9 cellular contexts compared by ENCODE assay signal in genomic region chr15:84658788-84659411, GRCh38. TPM values are rescaled to one million over a fixed set of nuclear protein-coding genes. Genes with fewer than 3 reads are reported as not detected.
DNase-seq lines count a peak whose midpoint lies in the region; ATAC-seq, FAIRE-seq and TF ChIP-seq lines count a peak whose summit lies in the region.
"Had no signal": no experiment of that assay in that cellular context is flagged by ENCODE, and none has a peak within 500 bp of the region (broad histone marks: within the 10 kb centered on the region; RNA-seq: fewer than 3 reads in every experiment).

No MANE protein-coding gene starts in this region.

- H3K4me3 Mint-ChIP-seq in endothelial cell (ENCODE audit: unreplicated experiment): peak overlapping the region; percentile 71

- H3K9me3 ChIP-seq in DOHH2 (ENCODE audit: control insufficient read depth, insufficient read depth, low read length) (no peaks in the 10 kb centered on the region), OCI-LY3 (ENCODE audit: insufficient read depth, low read length) (no peaks in the 10 kb centered on the region), pancreas (no peaks in the 10 kb centered on the region)

- H3K36me3 ChIP-seq in DOHH2 (ENCODE audit: control insufficient read depth, low read length): peaks cover 1% of the 10 kb centered on the region; the same call in 1 of the 2 replicates
- H3K36me3 ChIP-seq in OCI-LY3 (replicated peaks; ENCODE audit: low read depth, low read length): no peaks in the 10 kb centered on the region
- H3K36me3 ChIP-seq in pancreas: no peaks in the 10 kb centered on the region

- ATAC-seq in pancreas (no peak), HG03139 (IDR thresholded peaks at IDR 0.05; ENCODE audit: unreplicated experiment) (no peak)
- ATAC-seq in activated CD4-positive, CD25-positive, alpha-beta regulatory T cell treated with anti-CD3 and anti-CD28 coated beads, Interleukin-2, amount 50 U/mL, for 24 hours: no peak

- H3K4me1 Mint-ChIP-seq in endothelial cell (ENCODE audit: unreplicated experiment): peaks cover 15% of the 10 kb centered on the region

- peaks cover 18% of the 10 kb centered on the region for H3F3A ChIP-seq in DOHH2 (ENCODE audit: control insufficient read depth, insufficient read depth)

- H3K79me2 ChIP-seq in DOHH2 (ENCODE audit: control insufficient read depth, low read length) (peaks cover 2% of the 10 kb centered on the region), OCI-LY3 (ENCODE audit: low read length) (peaks cover 2% of the 10 kb centered on the region)

- intact Hi-C loops in pancreas (cut with DNase I): no loop called here

- H3K4me1 ChIP-seq in DOHH2 (ENCODE audit: control insufficient read depth, low read length) (peaks cover 34% of the 10 kb centered on the region), OCI-LY3 (ENCODE audit: low read length) (peaks cover 20% of the 10 kb centered on the region), pancreas (peaks cover 0 to 7% (median 0%) of the 10 kb centered on the region in 3 donors)

- peak overlapping the region; percentile 75 for H3K9ac ChIP-seq in OCI-LY3 (ENCODE audit: low read length)

- no peak for TF ChIP-seq POLR2A in erythroblast (IDR thresholded peaks at IDR 0.05; ENCODE audit: low read length)

- peaks cover 5% of the 10 kb centered on the region for H3K27me3 ChIP-seq in DOHH2 (ENCODE audit: control insufficient read depth, low read length)
- no peaks in the 10 kb centered on the region for H3K27me3 ChIP-seq in OCI-LY3 (ENCODE audit: low read depth, low read length)
- H3K27me3 ChIP-seq in pancreas: no peaks in the 10 kb centered on the region

- DNase-seq in endothelial cell (ENCODE audit: low spot score): no peak
- DNase-seq in pancreas: no peak
- DNase-seq in erythroblast (lab: John Stamatoyannopoulos, UW): no peak
- no peak for DNase-seq in NCI-H774 (lab: John Stamatoyannopoulos, UW)

- H3K27ac ChIP-seq in DOHH2 (ENCODE audit: low read depth, low read length) (peak overlapping the region; percentile 53), OCI-LY3 (ENCODE audit: low read length) (peak overlapping the region; percentile 45), pancreas (peak overlapping the region; percentile 57 to 74 (median 65))
- H3K27ac ChIP-seq: SK-N-MC had no signal

- H3K9me2 ChIP-seq in DOHH2 (replicated peaks; ENCODE audit: control insufficient read depth, low read length): no peaks in the 10 kb centered on the region

- H3K9me3 Mint-ChIP-seq in endothelial cell (ENCODE audit: unreplicated experiment): no peaks in the 10 kb centered on the region

- peak overlapping the region; percentile 13 for H3K27ac Mint-ChIP-seq in endothelial cell (ENCODE audit: unreplicated experiment)

- WGBS in pancreas, 2 donors: 44 to 56% methylated on average over 7 of the region's 7 CpGs

- TF ChIP-seq CTCF in DOHH2 (IDR thresholded peaks at IDR 0.05; ENCODE audit: low read depth, low read length, poor library complexity, severe bottlenecking) (no peak), OCI-LY3 (IDR thresholded peaks at IDR 0.05; ENCODE audit: low read depth, low read length) (no peak), endothelial cell (IDR thresholded peaks at IDR 0.05; ENCODE audit: unreplicated experiment) (no peak), pancreas (IDR thresholded peaks at IDR 0.05) (no peak)

- H3K4me2 ChIP-seq in DOHH2 (ENCODE audit: low read length) (peak overlapping the region; percentile 82), OCI-LY3 (ENCODE audit: low read length) (peak overlapping the region; percentile 90)

- H3K27me3 Mint-ChIP-seq in endothelial cell (ENCODE audit: unreplicated experiment): peaks cover 21% of the 10 kb centered on the region

- no peaks in the 10 kb centered on the region for H4K20me1 ChIP-seq in DOHH2 (ENCODE audit: control insufficient read depth, insufficient read depth, low read depth, low read length)
- no peaks in the 10 kb centered on the region for H4K20me1 ChIP-seq in OCI-LY3 (ENCODE audit: insufficient read depth, low read length)

- peaks cover 11% of the 10 kb centered on the region for H3K36me3 Mint-ChIP-seq in endothelial cell (ENCODE audit: low read depth, unreplicated experiment)

- FAIRE-seq in pancreas (lab: Jason Lieb, UNC): no peak

- peak overlapping the region; percentile 74 for H3K4me3 ChIP-seq in DOHH2 (ENCODE audit: low read length)
- peak overlapping the region; percentile 83 for H3K4me3 ChIP-seq in OCI-LY3 (ENCODE audit: low read length)
- peak overlapping the region; percentile 44 to 73 (median 48) for H3K4me3 ChIP-seq in pancreas

- H2AFZ ChIP-seq in OCI-LY3 (ENCODE audit: low read depth, low read length): peak overlapping the region; percentile 87

RNA-seq across cellular contexts. Expression of gene NMB, which starts 0.9 kb away (rescaled TPM):
- total RNA-seq in endothelial cell (ENCODE audit: unreplicated experiment): 14.3 TPM
- 1 to 10 TPM; 2.9 to 5.4 (median 3.5) TPM for total RNA-seq in pancreas
- polyA plus RNA-seq in pancreas: 1 to 10 TPM; 4.8 to 8.3 TPM

RNA-seq across cellular contexts. Expression of gene WDR73, which starts 4.8 kb away (rescaled TPM):
- total RNA-seq in endothelial cell (ENCODE audit: unreplicated experiment) (29.5 TPM), pancreas (10 to 100 TPM; 10.5 to 20.4 (median 11.2) TPM)
- 10 to 100 TPM; 21.3 to 28.3 TPM for polyA plus RNA-seq in pancreas

RNA-seq across cellular contexts. Expression of gene SEC11A, which starts 57.0 kb away (rescaled TPM):
- total RNA-seq in endothelial cell (ENCODE audit: unreplicated experiment): 204 TPM
- 10 to 100 TPM; 43.7 to 77.5 (median 67.8) TPM for total RNA-seq in pancreas
- 10 to 100 TPM; 71.3 to 98.7 TPM for polyA plus RNA-seq in pancreas

RNA-seq across cellular contexts. Expression of gene ZSCAN2, which starts 58.1 kb away (rescaled TPM):
- total RNA-seq in endothelial cell (ENCODE audit: unreplicated experiment) (22.0 TPM), pancreas (10 to 100 TPM; 11.3 to 15.4 (median 13.5) TPM)
- polyA plus RNA-seq in pancreas: 1 to 10 TPM; 5.5 to 6.6 TPM
